Comparison of ENCODE assay signal across 1 cellular context in genomic region chr22:31973739-31974138, GRCh38.
TF ChIP-seq lines count a peak whose summit lies in the region.

No MANE protein-coding gene starts in this region.

TF ChIP-seq in H1, 55 proteins besides CTCF, POLR2A, EP300 and RAD21 (continued from another document):
- TF ChIP-seq SUZ12 (IDR thresholded peaks at IDR 0.05; ENCODE audit: low read length) (no peak), CHD7 (IDR thresholded peaks at IDR 0.05; ENCODE audit: insufficient replicate concordance, low read length) (no peak), SP1 (IDR thresholded peaks at IDR 0.05; ENCODE audit: low read depth, low read length) (no peak)
